26 cellular contexts compared by ENCODE assay signal in genomic region chr13:89212186-89212585, GRCh38.
"Had no signal": no experiment of that assay in that cellular context is flagged by ENCODE, and none has a peak within 500 bp of the region (broad histone marks: within the 10 kb centered on the region; RNA-seq: fewer than 3 reads in every experiment).

No MANE protein-coding gene starts in this region.

- H3K4me3 ChIP-seq: colonic mucosa, dorsolateral prefrontal cortex, esophagus muscularis mucosa, hepatocyte, left lung, lung, neural progenitor cell, sigmoid colon, smooth muscle cell, stomach, suprapubic skin, tibial nerve had no signal

- DNase-seq: activated B cell treated with CpG ODN at 0.5 μM for 24 hours; activated CD4-positive, alpha-beta T cell treated with anti-CD3 and anti-CD28 coated beads for 36 hours; activated CD4-positive, alpha-beta T cell treated with anti-CD3 and anti-CD28 coated beads, Interleukin-2, amount 50 U/mL, for 4 hours; activated CD8-positive, alpha-beta memory T cell treated with anti-CD3 and anti-CD28 coated beads for 24 hours; activated CD8-positive, alpha-beta memory T cell treated with anti-CD3 and anti-CD28 coated beads, Interleukin-2, amount 50 U/mL, for 4 hours; activated naive CD4-positive, alpha-beta T cell treated with Interleukin-2 at 50 U/mL for 16 hours; activated naive CD8-positive, alpha-beta T cell treated with anti-CD3 and anti-CD28 coated beads, Interleukin-2, amount 10 ng/mL, durations not matched to agents 7 days and 5 days; activated T-cell treated with anti-CD3 and anti-CD28 coated beads, Interleukin-2, amount 50 U/mL, for 4 hours; amniotic stem cell; colonic mucosa; dorsolateral prefrontal cortex; glutamatergic neuron; immature natural killer cell; left lung; naive B cell; retina; sigmoid colon; stimulated activated CD4-positive, alpha-beta T cell treated with anti-CD3 and anti-CD28 coated beads, Interleukin-15, amount 100 ng/mL, for 24 hours; stomach had no signal
